Comparison of ENCODE assay signal across 9 cellular contexts in the genomic region with DNA sequence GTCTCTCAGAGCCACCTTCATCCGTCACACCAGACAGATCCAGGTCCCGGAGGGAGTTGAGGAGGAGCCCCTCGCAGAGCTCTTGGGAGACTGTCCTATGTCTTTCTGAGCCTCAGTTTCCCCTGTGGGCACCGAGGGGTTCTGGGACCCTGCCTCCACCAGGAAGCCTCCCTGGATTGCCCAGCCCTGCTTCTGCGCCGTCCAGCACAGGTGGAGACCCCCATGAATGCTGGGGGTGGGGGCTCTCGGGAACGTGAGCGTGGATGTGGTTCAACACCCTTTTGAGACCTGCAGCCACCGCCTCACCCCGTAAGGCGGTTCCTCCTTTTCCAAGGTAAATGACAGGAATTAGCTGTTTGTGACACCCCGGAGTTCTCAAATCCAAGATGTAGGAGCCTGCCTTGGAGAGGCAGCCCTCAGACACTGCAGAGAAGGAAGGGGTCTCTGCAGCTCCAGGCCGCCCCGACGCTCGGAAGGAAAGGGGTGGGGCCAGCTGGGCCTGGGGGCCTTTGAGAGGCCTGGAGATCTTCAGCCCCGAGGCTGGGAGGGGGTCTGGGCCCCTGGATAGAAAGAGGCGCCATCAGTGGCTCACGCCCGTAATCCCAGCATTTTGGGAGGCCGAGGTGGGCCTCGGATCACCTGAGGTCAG. TPM values are rescaled to one million over a fixed set of nuclear protein-coding genes. Genes with fewer than 3 reads are reported as not detected.
DNase-seq lines count a peak whose midpoint lies in the region; ATAC-seq and TF ChIP-seq lines count a peak whose summit lies in the region.
"Had no signal": no experiment of that assay in that cellular context is flagged by ENCODE, and none has a peak within 500 bp of the region (broad histone marks: within the 10 kb centered on the region; RNA-seq: fewer than 3 reads in every experiment).

No MANE protein-coding gene starts in this region.

- H3K4me3 Mint-ChIP-seq in activated T-cell treated with anti-CD3 and anti-CD28 coated beads, Interleukin-2, amount 50 U/mL, for 24 hours: peak overlapping the region; percentile 80
- peak overlapping the region; percentile 95 for H3K4me3 Mint-ChIP-seq in activated T-helper 17 cell treated with anti-CD3 and anti-CD28 coated beads, Interleukin-2, amount 50 U/mL, for 72 hours

- peaks cover 37% of the 10 kb centered on the region for H3K36me3 Mint-ChIP-seq in activated T-cell treated with anti-CD3 and anti-CD28 coated beads, Interleukin-2, amount 50 U/mL, for 24 hours (ENCODE audit: low read depth)
- peaks cover 94% of the 10 kb centered on the region for H3K36me3 Mint-ChIP-seq in activated T-helper 17 cell treated with anti-CD3 and anti-CD28 coated beads, Interleukin-2, amount 50 U/mL, for 72 hours (ENCODE audit: low read depth)

- H4K5ac ChIP-seq in mesendoderm (ENCODE audit: low read length): no peak overlapping the region

- H2BK5ac ChIP-seq in mesendoderm (ENCODE audit: low read length): no peak overlapping the region

- H3K4ac ChIP-seq in mesendoderm (ENCODE audit: low read depth, low read length): no peak overlapping the region

- H3K79me2 ChIP-seq in osteoblast (ENCODE audit: insufficient read depth, low read length) (no peaks in the 10 kb centered on the region), mesendoderm (ENCODE audit: control insufficient read depth, insufficient read depth, low read length) (no peaks in the 10 kb centered on the region)

- no peak overlapping the region for H3K27ac ChIP-seq in osteoblast (ENCODE audit: low read depth, low read length)
- H3K27ac ChIP-seq in mesendoderm (ENCODE audit: low read depth, low read length): no peak overlapping the region

- no peaks in the 10 kb centered on the region for H3K9me3 ChIP-seq in osteoblast (ENCODE audit: low read depth, low read length)
- H3K9me3 ChIP-seq: tibial nerve had no signal

- H4K20me1 ChIP-seq in osteoblast (ENCODE audit: insufficient read depth, low read length): no peaks in the 10 kb centered on the region

- no peak for TF ChIP-seq CTCF in osteoblast (IDR thresholded peaks at IDR 0.05; ENCODE audit: extremely low read depth, low read depth, low read length)
- TF ChIP-seq CTCF in GM10248 (IDR thresholded peaks at IDR 0.05; ENCODE audit: control extremely low read depth, extremely low read depth, low read depth, missing control alignments): no peak

- H3K18ac ChIP-seq in mesendoderm (ENCODE audit: low read length): no peak overlapping the region

- WGBS in mesendoderm (ENCODE audit: extremely low coverage, insufficient coverage, low lambda C conversion rate): no CpG with 5 or more reads among the region's 23 CpGs

- POLR2A ChIA-PET in GM10248 (lab: Yijun Ruan, JAX): no interaction called here

- H2BK15ac ChIP-seq in mesendoderm (replicated peaks; ENCODE audit: low read depth): no peak overlapping the region

- H3K27me3 ChIP-seq in osteoblast (ENCODE audit: insufficient read depth, low read length) (peaks cover 11% of the 10 kb centered on the region), mesendoderm (ENCODE audit: insufficient read depth, low read length, poor library complexity) (no peaks in the 10 kb centered on the region)

- no peaks in the 10 kb centered on the region for H3K27me3 Mint-ChIP-seq in activated T-cell treated with anti-CD3 and anti-CD28 coated beads, Interleukin-2, amount 50 U/mL, for 24 hours
- no peaks in the 10 kb centered on the region for H3K27me3 Mint-ChIP-seq in activated T-helper 17 cell treated with anti-CD3 and anti-CD28 coated beads, Interleukin-2, amount 50 U/mL, for 72 hours

- H3K36me3 ChIP-seq in osteoblast (ENCODE audit: insufficient read depth, low read length) (no peaks in the 10 kb centered on the region), mesendoderm (ENCODE audit: control insufficient read depth, insufficient read depth, low read length) (no peaks in the 10 kb centered on the region)
- H3K36me3 ChIP-seq: tibial nerve had no signal

- no peaks in the 10 kb centered on the region for H3K9me3 Mint-ChIP-seq in activated T-cell treated with anti-CD3 and anti-CD28 coated beads, Interleukin-2, amount 50 U/mL, for 24 hours
- H3K9me3 Mint-ChIP-seq in activated T-helper 17 cell treated with anti-CD3 and anti-CD28 coated beads, Interleukin-2, amount 50 U/mL, for 72 hours: no peaks in the 10 kb centered on the region

- CTCF ChIA-PET in GM10248 (lab: Yijun Ruan, JAX): interaction anchor here (1.0 to 4.7 kb wide), 5 partner anchors 8 to 85 kb away, joined by 3 to 21 read pairs (median 3); no protein-coding TSS in a partner anchor

- H3K4me2 ChIP-seq in osteoblast (ENCODE audit: insufficient read depth, low read length): peak overlapping the region; percentile 84
- H3K4me2 ChIP-seq in mesendoderm (ENCODE audit: low read length): no peak overlapping the region

- DNase-seq in activated T-cell treated with anti-CD3 and anti-CD28 coated beads, Interleukin-2, amount 50 U/mL, for 24 hours: no peak
- no peak for DNase-seq in activated T-cell treated with anti-CD3 and anti-CD28 coated beads, Interleukin-2, amount 50 U/mL, for 1 hour
- DNase-seq in osteoblast (ENCODE audit: insufficient read length, low spot score, missing footprints) (peak; percentile 48), mesendoderm (no peak), GM10248 (ENCODE audit: extremely low spot score) (no peak)
- DNase-seq: NCI-H2081 had no signal

- no peak overlapping the region for H2BK120ac ChIP-seq in mesendoderm (ENCODE audit: low read depth, low read length)

- H3K56ac ChIP-seq in mesendoderm (ENCODE audit: low read length): no peak overlapping the region

- H3K4me1 ChIP-seq in osteoblast (ENCODE audit: insufficient read depth, low read length) (peaks cover 13% of the 10 kb centered on the region), mesendoderm (ENCODE audit: control insufficient read depth, low read depth, low read length) (no peaks in the 10 kb centered on the region)

- no peak overlapping the region for H2AFZ ChIP-seq in osteoblast (ENCODE audit: low read length)

- H3K9ac ChIP-seq in mesendoderm (ENCODE audit: low read length): no peak overlapping the region

- H3K79me1 ChIP-seq in mesendoderm (ENCODE audit: low read length): no peaks in the 10 kb centered on the region

- peaks cover 42% of the 10 kb centered on the region for H3K4me1 Mint-ChIP-seq in activated T-cell treated with anti-CD3 and anti-CD28 coated beads, Interleukin-2, amount 50 U/mL, for 24 hours (ENCODE audit: low read depth)
- H3K4me1 Mint-ChIP-seq in activated T-helper 17 cell treated with anti-CD3 and anti-CD28 coated beads, Interleukin-2, amount 50 U/mL, for 72 hours: peaks cover 6% of the 10 kb centered on the region

- H4K8ac ChIP-seq in mesendoderm (ENCODE audit: low read depth, low read length): no peak overlapping the region

- no peak overlapping the region for H2AK5ac ChIP-seq in mesendoderm (ENCODE audit: low read length)

- H3K23ac ChIP-seq in mesendoderm (ENCODE audit: low read length): no peak overlapping the region

- H3K4me3 ChIP-seq in osteoblast (ENCODE audit: insufficient read depth, low read length): no peak overlapping the region
- H3K4me3 ChIP-seq in mesendoderm (ENCODE audit: low read length): no peak overlapping the region

- peak overlapping the region; percentile 98 for H3K27ac Mint-ChIP-seq in activated T-cell treated with anti-CD3 and anti-CD28 coated beads, Interleukin-2, amount 50 U/mL, for 24 hours
- H3K27ac Mint-ChIP-seq in activated T-helper 17 cell treated with anti-CD3 and anti-CD28 coated beads, Interleukin-2, amount 50 U/mL, for 72 hours: peak overlapping the region; percentile 96

- ATAC-seq in activated T-helper 17 cell treated with anti-CD3 and anti-CD28 coated beads, Interleukin-2, amount 50 U/mL, for 72 hours (replicated peaks): no peak

RNA-seq across cellular contexts. Expression of gene TNFRSF18, which starts 1.0 kb away (rescaled TPM):
- total RNA-seq in activated T-helper 17 cell treated with anti-CD3 and anti-CD28 coated beads, Interleukin-2, amount 50 U/mL, for 72 hours: 100 to 1,000 TPM; 105 to 796 TPM
- total RNA-seq in osteoblast: 0.29 TPM in 1 of 2 replicates, not detected in the other
- polyA plus RNA-seq in mesendoderm (2013, experiment 1 of 2): 0.15 TPM
- 0.08 TPM for polyA plus RNA-seq in mesendoderm (2013, experiment 2 of 2)
- total RNA-seq: HepG2 had no signal
- polyA plus RNA-seq: HepG2 had no signal

RNA-seq across cellular contexts. Expression of gene TNFRSF4, which starts 6.6 kb away (rescaled TPM):
- total RNA-seq in activated T-helper 17 cell treated with anti-CD3 and anti-CD28 coated beads, Interleukin-2, amount 50 U/mL, for 72 hours: 1,000 to 10,000 TPM in 1 of 2 donors, 100 to 1,000 TPM in 1; 384 to 1,007 TPM
- total RNA-seq in osteoblast: under 0.01 TPM in 1 of 2 replicates, not detected in the other
- 0.04 TPM for polyA plus RNA-seq in mesendoderm (2013, experiment 1 of 2)
- not detected for polyA plus RNA-seq in mesendoderm (2013, experiment 2 of 2)
- total RNA-seq: HepG2 had no signal
- polyA plus RNA-seq: HepG2 had no signal

RNA-seq across cellular contexts. Expression of gene SDF4, which starts 24.4 kb away (rescaled TPM):
- 100 to 1,000 TPM; 169 to 773 TPM for total RNA-seq in activated T-helper 17 cell treated with anti-CD3 and anti-CD28 coated beads, Interleukin-2, amount 50 U/mL, for 72 hours
- 136 and 151 TPM in 2 replicates for total RNA-seq in osteoblast
- polyA plus RNA-seq in mesendoderm (2013, experiment 1 of 2): 63.5 TPM
- 65.5 TPM for polyA plus RNA-seq in mesendoderm (2013, experiment 2 of 2)

RNA-seq across cellular contexts. Expression of gene B3GALT6, which starts 24.7 kb away (rescaled TPM):
- total RNA-seq in activated T-helper 17 cell treated with anti-CD3 and anti-CD28 coated beads, Interleukin-2, amount 50 U/mL, for 72 hours: 10 to 100 TPM; 10.9 to 16.7 TPM
- total RNA-seq in osteoblast: 26.5 and 29.7 TPM in 2 replicates
- 15.5 TPM for polyA plus RNA-seq in mesendoderm (2013, experiment 1 of 2)
- polyA plus RNA-seq in mesendoderm (2013, experiment 2 of 2): 14.8 TPM

RNA-seq across cellular contexts. Expression of gene TTLL10, which starts 33.7 kb away (rescaled TPM):
- under 1 TPM in 1 of 2 donors, not detected in 1; 0.11 TPM for total RNA-seq in activated T-helper 17 cell treated with anti-CD3 and anti-CD28 coated beads, Interleukin-2, amount 50 U/mL, for 72 hours
- not detected in 2 replicates for total RNA-seq in osteoblast
- 0.27 TPM for polyA plus RNA-seq in mesendoderm (2013, experiment 1 of 2)
- polyA plus RNA-seq in mesendoderm (2013, experiment 2 of 2): 0.20 TPM
- total RNA-seq: HepG2, tibial nerve had no signal
- polyA plus RNA-seq: HepG2 had no signal

Comparison
In these comparisons a context has a peak if more than half of its experiments do, and no peak if none do; other contexts are left out.
1. RNA of gene TNFRSF18, which starts 1.0 kb away (total RNA-seq): 105 to 796 TPM in activated T-helper 17 cell treated with anti-CD3 and anti-CD28 coated beads, Interleukin-2, amount 50 U/mL, for 72 hours; 0.29 TPM in osteoblast; every median in the first group is over 10 times any median in the second.
2. RNA of gene TNFRSF4, which starts 6.6 kb away (total RNA-seq): 384 to 1,007 TPM in activated T-helper 17 cell treated with anti-CD3 and anti-CD28 coated beads, Interleukin-2, amount 50 U/mL, for 72 hours; under 0.01 TPM in osteoblast; every median in the first group is over 100 times any median in the second.